ENCODE assay signal across 8 cellular contexts in the genomic region with DNA sequence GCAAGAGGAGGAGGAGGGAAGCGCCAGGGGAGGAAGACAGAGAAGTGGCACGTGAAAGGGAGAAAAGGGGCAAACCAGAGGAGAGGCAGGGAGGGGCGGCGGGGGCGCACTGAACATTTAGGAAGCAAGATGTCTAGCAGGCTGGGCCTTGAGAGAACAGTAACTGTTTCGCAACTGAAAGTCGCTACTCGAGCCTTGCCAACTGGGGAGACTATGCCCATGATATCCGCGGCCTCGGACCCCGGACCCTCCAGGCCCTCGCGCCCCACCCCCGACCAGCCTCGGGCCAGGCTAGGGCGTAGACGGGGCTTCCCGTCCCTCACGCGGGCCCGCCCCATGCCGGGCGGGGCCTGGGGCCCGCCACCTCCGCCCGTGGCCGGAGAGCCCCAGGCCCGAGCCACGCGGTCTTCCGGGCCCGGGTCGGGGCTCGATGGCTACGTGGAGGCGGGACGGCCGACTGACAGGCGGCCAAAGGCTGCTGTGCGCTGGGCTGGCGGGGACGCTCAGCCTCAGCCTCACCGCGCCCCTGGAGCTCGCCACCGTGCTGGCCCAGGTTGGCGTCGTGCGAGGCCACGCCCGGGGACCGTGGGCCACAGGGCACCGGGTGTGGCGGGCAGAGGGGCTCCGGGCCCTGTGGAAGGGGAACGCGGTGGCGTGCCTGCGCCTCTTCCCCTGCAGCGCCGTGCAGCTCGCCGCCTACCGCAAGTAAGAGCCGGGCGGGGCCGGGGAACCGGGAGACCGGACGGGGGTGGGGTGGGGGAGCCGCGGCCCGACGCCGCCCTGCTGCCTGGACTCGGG. TPM values are rescaled to one million over a fixed set of nuclear protein-coding genes. Genes with fewer than 3 reads are reported as not detected.
DNase-seq lines count a peak whose midpoint lies in the region; ATAC-seq and TF ChIP-seq lines count a peak whose summit lies in the region.

Gene SLC25A43 (plus strand): TSS at position 363 of the 798 bp plus-strand sequence. CDS start 68 bp downstream, at position 431.

- TF ChIP-seq CTCF in foreskin keratinocyte (conservative IDR thresholded peaks at IDR 0.05) (no peak), neutrophil (IDR thresholded peaks at IDR 0.05) (no peak)

- no peaks in the 10 kb centered on the region for H3K36me3 ChIP-seq in neutrophil
- H3K36me3 ChIP-seq in SJCRH30: no peaks in the 10 kb centered on the region

- H3K4me3 ChIP-seq in neutrophil (ENCODE audit: low read depth in 1 of 2, low read length in 1 of 2) (peak within 1 kb of the TSS; percentile 47 to 59), SJCRH30 (no peak within 1 kb of the TSS)

- H3K4me1 ChIP-seq in foreskin keratinocyte (peaks cover 8% of the 10 kb centered on the region), neutrophil (ENCODE audit: control insufficient read depth in 1 of 2, insufficient read depth in 1 of 2, low read depth in 1 of 2, low read length in 1 of 2) (peaks cover 0 to 4% of the 10 kb centered on the region in 2 experiments), SJCRH30 (no peaks in the 10 kb centered on the region)

- H3K9me3 ChIP-seq in neutrophil: no peaks in the 10 kb centered on the region
- H3K9me3 ChIP-seq in SJCRH30 (replicated peaks): no peaks in the 10 kb centered on the region

- DNase-seq in NCI-H524 (lab: John Stamatoyannopoulos, UW): peak; percentile 22 to 28
- no peak for DNase-seq in NCI-H524 treated with DMSO at 0.1 percent for 48 hours (lab: John Stamatoyannopoulos, UW)
- DNase-seq in NCI-H460 (ENCODE audit: extremely low read depth, low read depth): peak; percentile 18
- DNase-seq in activated effector memory CD4-positive, alpha-beta T cell treated with Interleukin-2 at 50 U/mL for 16 hours: peak; percentile 9
- no peak for DNase-seq in foreskin keratinocyte
- DNase-seq in SJCRH30: no peak

- H3K27ac ChIP-seq in foreskin keratinocyte (peak within 1 kb of the TSS; percentile 67), neutrophil (no peak within 1 kb of the TSS), SJCRH30 (no peak within 1 kb of the TSS)

- peak; percentile 92 for ATAC-seq in HG02623 (IDR thresholded peaks at IDR 0.05; ENCODE audit: unreplicated experiment)
- ATAC-seq in foreskin keratinocyte: peak; percentile 81

- H3K27me3 ChIP-seq in foreskin keratinocyte: no peaks in the 10 kb centered on the region
- H3K27me3 ChIP-seq in neutrophil: peaks cover 9% of the 10 kb centered on the region
- H3K27me3 ChIP-seq in SJCRH30: peaks cover 6% of the 10 kb centered on the region; the same call in 1 of the 2 replicates

RNA-seq across cellular contexts. Expression of gene SLC25A43, which starts in this region (rescaled TPM):
- 44.5 and 45.8 TPM in 2 replicates for total RNA-seq in NCI-H460 (2014; rRNA removed; shearing (Covaris generic))
- 20.7 and 32.1 TPM in 2 replicates for polyA plus RNA-seq in NCI-H460 (2014; cell fraction: nucleus; rRNA removed)
- total RNA-seq in foreskin keratinocyte: 20.3 and 22.0 TPM in 2 replicates
- 13.9 TPM in 2 replicates for polyA plus RNA-seq in foreskin keratinocyte
- total RNA-seq in SJCRH30 (2014; rRNA removed; shearing (Covaris generic)): not detected in 2 replicates

Comparison
In these comparisons a context has a peak if more than half of its experiments do, and no peak if none do; other contexts are left out.
1. RNA of gene SLC25A43 (total RNA-seq): 44.5 to 45.8 TPM in NCI-H460 and 20.3 to 22.0 TPM in foreskin keratinocyte; not detected in SJCRH30; every median in the first group is over 10 times any median in the second.
2. DNase-seq: peak in NCI-H524 (2 of 2), NCI-H460 (single experiment) and activated effector memory CD4-positive, alpha-beta T cell treated with Interleukin-2 at 50 U/mL for 16 hours (single experiment); none in NCI-H524 treated with DMSO at 0.1 percent for 48 hours (single experiment), foreskin keratinocyte (0 of 2) and SJCRH30 (0 of 2).